In genomic region chr17:11461993-11462548, GRCh38 we compare ENCODE assay signal across 23 cellular contexts.
"Had no signal": no experiment of that assay in that cellular context is flagged by ENCODE, and none has a peak within 500 bp of the region (broad histone marks: within the 10 kb centered on the region; RNA-seq: fewer than 3 reads in every experiment).

No MANE protein-coding gene starts in this region.

- H3K79me2 ChIP-seq: hepatocyte had no signal

- DNase-seq: cerebellar nuclear complex; colonic mucosa; cortex of kidney; effector CD4-positive, alpha-beta T cell; effector memory CD4-positive, alpha-beta T cell; erythroblast; foreskin keratinocyte; heart left ventricle; hypothalamus; immature natural killer cell; kidney; kidney glomerular epithelial cell; left colon; left lung; left ventricle myocardium superior; lower lobe of right lung; mesenchymal stem cell; midbrain; naive thymus-derived CD4-positive, alpha-beta T cell had no signal

- H3K27ac ChIP-seq: colonic mucosa, epithelial cell of prostate, foreskin keratinocyte, gastroesophageal sphincter, heart left ventricle, hepatocyte, left lung, lower lobe of right lung had no signal

- H3K27me3 ChIP-seq: colonic mucosa, foreskin keratinocyte, gastroesophageal sphincter, heart left ventricle, hepatocyte, left lung had no signal

- H3K9me3 ChIP-seq: colonic mucosa, gastroesophageal sphincter, heart left ventricle, left lung, lower lobe of right lung had no signal

- H3K4me3 ChIP-seq: colonic mucosa, gastroesophageal sphincter, heart left ventricle, hepatocyte, left lung, lower lobe of right lung had no signal

- ATAC-seq: esophagus mucosa; foreskin keratinocyte; gastroesophageal sphincter; heart left ventricle; left colon; left lung; left ventricle myocardium superior; lower lobe of right lung; naive thymus-derived CD4-positive, alpha-beta T cell had no signal

- H3K4me1 ChIP-seq: colonic mucosa, foreskin keratinocyte, gastroesophageal sphincter, heart left ventricle, left lung, lower lobe of right lung had no signal

- H3K36me3 ChIP-seq: colonic mucosa, gastroesophageal sphincter, heart left ventricle, left lung, lower lobe of right lung had no signal

- H3K4me2 ChIP-seq: hepatocyte had no signal
